ENCODE assay signal across 16 cellular contexts in genomic region chr3:160677459-160677901, GRCh38. TPM values are rescaled to one million over a fixed set of nuclear protein-coding genes. Genes with fewer than 3 reads are reported as not detected.
DNase-seq lines count a peak whose midpoint lies in the region; ATAC-seq and TF ChIP-seq lines count a peak whose summit lies in the region.
"Had no signal": no experiment of that assay in that cellular context is flagged by ENCODE, and none has a peak within 500 bp of the region (broad histone marks: within the 10 kb centered on the region; RNA-seq: fewer than 3 reads in every experiment).

No MANE protein-coding gene starts in this region.

- peak overlapping the region; percentile 51 for H2BK12ac ChIP-seq in trophoblast cell (ENCODE audit: low read length)

- no peak overlapping the region for H3K23ac ChIP-seq in trophoblast cell (ENCODE audit: low read length)

- H3K18ac ChIP-seq in trophoblast cell (ENCODE audit: low read length) = no peak overlapping the region

- H2BK5ac ChIP-seq in trophoblast cell (ENCODE audit: low read depth, low read length, poor library complexity) = peak overlapping the region; percentile 14

- WGBS in trophoblast cell (ENCODE audit: extremely low coverage, insufficient coverage, insufficient read length) = no CpG with 5 or more reads among the region's 4 CpGs
- 64 to 67% methylated on average over 4 of the region's 4 CpGs for WGBS in aorta, 2 donors

- peak overlapping the region; percentile 11 for H4K8ac ChIP-seq in trophoblast cell (ENCODE audit: low read depth, low read length)

- no peak overlapping the region for H4K12ac ChIP-seq in trophoblast cell (ENCODE audit: low read depth, low read length)

- H2BK120ac ChIP-seq in trophoblast cell (ENCODE audit: insufficient read depth, low read length, poor library complexity) = peak overlapping the region; percentile 21

- H3K4me1 ChIP-seq in Peyer's patch = no peaks in the 10 kb centered on the region
- H3K4me1 ChIP-seq in foreskin keratinocyte = peaks cover 11% of the 10 kb centered on the region
- peaks cover 7 to 11% of the 10 kb centered on the region in 2 experiments for H3K4me1 ChIP-seq in trophoblast cell (ENCODE audit: control insufficient read depth in 1 of 2, insufficient read depth in 2 of 2, low read length in 2 of 2)
- no peaks in the 10 kb centered on the region for H3K4me1 ChIP-seq in aorta (ENCODE audit: control insufficient read depth in 1 of 2, insufficient read depth in 2 of 2, low read length in 2 of 2)
- H3K4me1 ChIP-seq: BLaER1 had no signal

- H3K14ac ChIP-seq in trophoblast cell (ENCODE audit: low read length) = no peak overlapping the region

- DNase-seq in ELF-1 (ENCODE audit: low read depth, low spot score) = peak; percentile 22
- no peak for DNase-seq in Peyer's patch
- peak; percentile 31 to 52 for DNase-seq in foreskin keratinocyte
- no peak for DNase-seq in trophoblast cell
- DNase-seq in aorta = no peak
- DNase-seq in NCI-H1105 treated with DMSO at 0.1 percent for 48 hours (lab: John Stamatoyannopoulos, UW) = no peak
- no peak for DNase-seq in activated CD4-positive, alpha-beta T cell treated with anti-CD3 and anti-CD28 coated beads for 4 hours
- DNase-seq in SIG-M5 treated with dmso at 0.1 percent for 504 hours (lab: John Stamatoyannopoulos, UW; ENCODE audit: unreplicated experiment) = no peak
- DNase-seq: activated CD8-positive, alpha-beta memory T cell treated with anti-CD3 and anti-CD28 coated beads, Interleukin-2, amount 10 ng/mL, durations not matched to agents 7 days and 5 days; effector memory CD4-positive, alpha-beta T cell; hippocampal formation; NCI-H2029; stimulated activated CD4-positive, alpha-beta T cell treated with anti-CD3 and anti-CD28 coated beads, Interleukin-12 subunit alpha, Interleukin-12 subunit beta, amount 100 ng/mL, for 4 hours had no signal

- H3K36me3 ChIP-seq in Peyer's patch (no peaks in the 10 kb centered on the region), trophoblast cell (ENCODE audit: control insufficient read depth in 1 of 2, insufficient read depth in 2 of 2, low read length in 2 of 2) (no peaks in the 10 kb centered on the region), aorta (ENCODE audit: control insufficient read depth in 1 of 2, insufficient read depth in 2 of 2, low read length in 1 of 2) (no peaks in the 10 kb centered on the region)
- H3K36me3 ChIP-seq: BLaER1 had no signal

- peak; percentile 6 for ATAC-seq in foreskin keratinocyte
- ATAC-seq in aorta (ENCODE audit: low FRiP score) = no peak
- ATAC-seq: activated CD8-positive, alpha-beta memory T cell treated with anti-CD3 and anti-CD28 coated beads, Interleukin-2, amount 10 ng/mL, durations not matched to agents 7 days and 5 days; K562 had no signal

- no peak overlapping the region for H3K4me2 ChIP-seq in trophoblast cell (ENCODE audit: low read length)
- H3K4me2 ChIP-seq: BLaER1 had no signal

- TF ChIP-seq CTCF in Peyer's patch (IDR thresholded peaks at IDR 0.05) (no peak), foreskin keratinocyte (conservative IDR thresholded peaks at IDR 0.05) (no peak)

- H2AK5ac ChIP-seq in trophoblast cell (ENCODE audit: low read length) = no peak overlapping the region

- peak overlapping the region; percentile 17 for H2AFZ ChIP-seq in trophoblast cell (ENCODE audit: insufficient read depth, low read length, poor library complexity)

- H3K79me2 ChIP-seq in trophoblast cell (ENCODE audit: control insufficient read depth, insufficient read depth, low read length, poor library complexity) = no peaks in the 10 kb centered on the region

- no peak overlapping the region for H4K91ac ChIP-seq in trophoblast cell (ENCODE audit: low read depth, low read length)

- no peak for TF ChIP-seq POLR2A in Peyer's patch (IDR thresholded peaks at IDR 0.05)

- H3K27ac ChIP-seq in Peyer's patch (peak overlapping the region in 3 of 4 donors; percentile 53 to 80 (median 66)), foreskin keratinocyte (peak overlapping the region; percentile 78), trophoblast cell (ENCODE audit: low read depth, low read length) (peak overlapping the region; percentile 71), aorta (ENCODE audit: low read depth in 1 of 2, low read length in 2 of 2) (no peak overlapping the region)
- H3K27ac ChIP-seq: BLaER1 had no signal

- H3K4me3 ChIP-seq in Peyer's patch = peak overlapping the region in 2 of 4 donors; percentile 40 to 42
- no peak overlapping the region for H3K4me3 ChIP-seq in trophoblast cell (ENCODE audit: low read depth, low read length)
- H3K4me3 ChIP-seq in aorta (ENCODE audit: low read length in 2 of 2) = no peak overlapping the region
- H3K4me3 ChIP-seq: BLaER1, K562 had no signal

- no peak overlapping the region for H3K4ac ChIP-seq in trophoblast cell (ENCODE audit: low read depth, low read length)

- intact Hi-C loops in aorta (cut with DNase I) = no loop called here

- H3K27me3 ChIP-seq in Peyer's patch = no peaks in the 10 kb centered on the region
- H3K27me3 ChIP-seq in foreskin keratinocyte = no peaks in the 10 kb centered on the region
- no peaks in the 10 kb centered on the region for H3K27me3 ChIP-seq in trophoblast cell (ENCODE audit: insufficient read depth, low read length)
- H3K27me3 ChIP-seq in aorta (ENCODE audit: control insufficient read depth in 1 of 2, insufficient read depth in 2 of 2, low read length in 1 of 2) = no peaks in the 10 kb centered on the region
- H3K27me3 ChIP-seq: BLaER1 had no signal

- H3K79me1 ChIP-seq in trophoblast cell (ENCODE audit: low read length) = peaks cover 2% of the 10 kb centered on the region

- no peak overlapping the region for H3K9ac ChIP-seq in trophoblast cell (ENCODE audit: low read length)
- H3K9ac ChIP-seq: BLaER1 had no signal

- no peaks in the 10 kb centered on the region for H3K9me3 ChIP-seq in Peyer's patch
- no peaks in the 10 kb centered on the region for H3K9me3 ChIP-seq in trophoblast cell (ENCODE audit: insufficient read depth, low read depth, low read length)
- no peaks in the 10 kb centered on the region for H3K9me3 ChIP-seq in aorta (ENCODE audit: control insufficient read depth, low read length)
- H3K9me3 ChIP-seq: BLaER1 had no signal

RNA-seq across cellular contexts. Expression of gene ARL14, which starts 0.5 kb away (rescaled TPM):
- total RNA-seq in Peyer's patch (10 to 100 TPM in 3 of 4 donors, 1 to 10 TPM in 1; 2.5 to 28.9 (median 16.5) TPM), foreskin keratinocyte (0.39 and 0.44 TPM in 2 replicates), aorta (not detected)
- polyA plus RNA-seq in foreskin keratinocyte (0.28 and 0.36 TPM in 2 replicates), aorta (1 to 10 TPM; 1.3 to 8.3 TPM)
- 0.04 and 0.07 TPM in 2 replicates for polyA plus RNA-seq in trophoblast cell (2013)
- total RNA-seq: activated CD8-positive, alpha-beta memory T cell treated with anti-CD3 and anti-CD28 coated beads, Interleukin-2, amount 10 ng/mL, durations not matched to agents 7 days and 5 days; activated naive CD4-positive, alpha-beta T cell treated with anti-CD3 and anti-CD28 coated beads, Interleukin-2, amount 50 U/mL, for 72 hours; K562 had no signal
- polyA plus RNA-seq: K562 had no signal

Comparison
In these comparisons a context has a peak if more than half of its experiments do, and no peak if none do; other contexts are left out.
1. DNase-seq: peak in ELF-1 (single experiment) and foreskin keratinocyte (2 of 2); none in Peyer's patch (0 of 3), trophoblast cell (0 of 2), aorta (0 of 2), NCI-H1105 treated with DMSO at 0.1 percent for 48 hours (single experiment), activated CD4-positive, alpha-beta T cell treated with anti-CD3 and anti-CD28 coated beads for 4 hours (0 of 2) and SIG-M5 treated with dmso at 0.1 percent for 504 hours (single experiment).
2. H3K27ac ChIP-seq: peak in Peyer's patch (3 of 4), foreskin keratinocyte (single experiment) and trophoblast cell (single experiment); none in aorta (0 of 2).